In genomic region chr16:26569793-26570192, GRCh38 we compare ENCODE assay signal across 1 cellular context.
TF ChIP-seq lines count a peak whose summit lies in the region.

No MANE protein-coding gene starts in this region.

TF ChIP-seq in SK-N-SH treated with all-trans-retinoic acid at 6 μM for 48 hours, 23 proteins besides CTCF, POLR2A, EP300 and RAD21 (continued from another document):
- no peak for TF ChIP-seq PATZ1 (CRISPR knock-in tag; IDR thresholded peaks at IDR 0.05; ENCODE audit: borderline replicate concordance)
TF ChIP-seq in SK-N-SH treated with all-trans-retinoic acid at 6 μM for 48 hours: peak in this region for 0.
